Comparison of ENCODE assay signal across 8 cellular contexts in the genomic region with DNA sequence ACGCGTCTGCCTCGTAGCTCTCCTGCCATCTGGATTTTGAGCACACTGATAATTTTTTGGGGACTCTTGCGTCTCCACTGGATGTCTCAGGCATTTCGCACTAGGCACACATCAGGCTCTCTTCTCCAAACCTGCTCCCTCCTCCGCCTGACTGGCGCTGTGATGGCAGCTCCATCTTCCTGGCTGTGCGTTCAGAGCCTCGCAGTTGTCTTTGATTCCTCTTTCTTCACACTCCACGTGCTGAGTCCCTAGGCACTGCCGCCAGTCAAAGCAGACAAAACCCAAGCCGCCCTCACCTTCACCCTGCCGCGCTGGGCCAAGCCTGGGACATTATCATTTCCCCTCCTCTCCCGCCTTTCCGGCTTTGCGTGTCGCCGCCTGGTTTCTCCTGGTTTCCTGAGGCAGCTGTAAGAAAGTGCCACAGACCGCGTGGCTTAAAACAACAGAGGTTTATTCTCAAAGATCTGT. TPM values are rescaled to one million over a fixed set of nuclear protein-coding genes. Genes with fewer than 3 reads are reported as not detected.
A peak's percentile ranks its signal among the peaks of the same experiment; 100 is the strongest.
DNase-seq lines count a peak whose midpoint lies in the region; ATAC-seq, FAIRE-seq and TF ChIP-seq lines count a peak whose summit lies in the region.

No MANE protein-coding gene starts in this region.

- H3K4me3 ChIP-seq in AG04450 (ENCODE audit: low read depth, low read length): peak overlapping the region; percentile 98
- peak overlapping the region; percentile 94 to 99 (median 96) for H3K4me3 ChIP-seq in esophagus muscularis mucosa
- H3K4me3 ChIP-seq in urinary bladder (ENCODE audit: low read depth, low read length): peak overlapping the region; percentile 96

- no peak for TF ChIP-seq CTCF in AG04450 (IDR thresholded peaks at IDR 0.05; ENCODE audit: low read depth, low read length)
- TF ChIP-seq CTCF in esophagus muscularis mucosa (IDR thresholded peaks at IDR 0.05): no peak
- TF ChIP-seq CTCF in natural killer cell (IDR thresholded peaks at IDR 0.05): no peak

- no peaks in the 10 kb centered on the region for H3K9me3 Mint-ChIP-seq in natural killer cell

- intact Hi-C loops in esophagus muscularis mucosa (cut with DNase I) (no loop called here), natural killer cell (cut with micrococcal nuclease) (no loop called here)

- no peak for TF ChIP-seq EP300 in esophagus muscularis mucosa (IDR thresholded peaks at IDR 0.05)

- no peaks in the 10 kb centered on the region for H3K9me3 ChIP-seq in AG04450 (ENCODE audit: control insufficient read depth, insufficient read depth, low read length)
- H3K9me3 ChIP-seq in esophagus muscularis mucosa: no peaks in the 10 kb centered on the region

- H3K4me1 ChIP-seq in esophagus muscularis mucosa: peaks cover 30 to 54% (median 51%) of the 10 kb centered on the region in 4 donors
- H3K4me1 ChIP-seq in urinary bladder (ENCODE audit: insufficient read depth): peaks cover 1% of the 10 kb centered on the region

- FAIRE-seq in GM12891 (lab: Jason Lieb, UNC): peak; percentile 79

- POLR2A ChIA-PET in AG04450 (lab: Yijun Ruan, JAX): interaction anchor here (1.8 to 2.3 kb wide), 2 partner anchors 12 to 102 kb away, joined by 5 to 13 read pairs; partner anchors contain the start of gene TUBB2A

- H3K36me3 ChIP-seq in esophagus muscularis mucosa (peaks cover 11 to 15% (median 12%) of the 10 kb centered on the region in 4 donors), urinary bladder (ENCODE audit: insufficient read depth) (no peaks in the 10 kb centered on the region)

- ATAC-seq in HG02759 (IDR thresholded peaks at IDR 0.05; ENCODE audit: unreplicated experiment): peak; percentile 31
- ATAC-seq in natural killer cell: peak in 2 of 3 donors; percentile 2 to 32

- CTCF ChIA-PET in AG04450 (lab: Charles Lee): interaction anchor here (0.5 to 3.6 kb wide), 2 partner anchors 9 to 739 kb away, joined by 6 to 19 read pairs; no protein-coding TSS in a partner anchor

- H3K4me1 Mint-ChIP-seq in natural killer cell: peaks cover 31 to 43% of the 10 kb centered on the region in 2 donors

- H3K27ac ChIP-seq in AG04450 (ENCODE audit: low read depth, low read length) (peak overlapping the region; percentile 47), esophagus muscularis mucosa (replicated peaks in 1 of 4) (peak overlapping the region; percentile 78 to 85 (median 82)), urinary bladder (ENCODE audit: low read depth) (no peak overlapping the region)

- peak overlapping the region; percentile 99 for H3K4me3 Mint-ChIP-seq in natural killer cell

- TF ChIP-seq POLR2A in GM12891 (IDR thresholded peaks at IDR 0.05; ENCODE audit: low read depth, low read length) (no peak), esophagus muscularis mucosa (IDR thresholded peaks at IDR 0.05; ENCODE audit: low read depth) (no peak)

- peaks cover 10 to 12% of the 10 kb centered on the region in 2 donors for H3K27me3 Mint-ChIP-seq in natural killer cell (ENCODE audit: low read depth in 2 of 2)

- H3K27ac Mint-ChIP-seq in natural killer cell: peak overlapping the region; percentile 91

- H3K27me3 ChIP-seq in AG04450 (ENCODE audit: control insufficient read depth, insufficient read depth, low read length): peaks cover 15% of the 10 kb centered on the region
- H3K27me3 ChIP-seq in esophagus muscularis mucosa: no peaks in the 10 kb centered on the region

- DNase-seq in AG04450 (ENCODE audit: low read depth, low spot score) (no peak), GM12891 (ENCODE audit: insufficient read length, low spot score) (no peak), NCI-H1105 treated with DMSO at 0.1 percent for 48 hours (lab: John Stamatoyannopoulos, UW) (peak; percentile 29), esophagus muscularis mucosa (ENCODE audit: extremely low spot score) (no peak), natural killer cell (peak; percentile 23)
- peak; percentile 13 for DNase-seq in activated CD4-positive, alpha-beta T cell treated with anti-CD3 and anti-CD28 coated beads, Interleukin-2, amount 50 U/mL, for 1 hour

- no peaks in the 10 kb centered on the region for H3K36me3 Mint-ChIP-seq in natural killer cell

- WGBS in esophagus muscularis mucosa: 0% methylated on average over 21 of the region's 21 CpGs
- 1% methylated on average over 21 of the region's 21 CpGs for WGBS in urinary bladder

TF ChIP-seq in GM12891, 5 proteins besides CTCF, POLR2A, EP300 and RAD21:
- TF ChIP-seq SPI1 (IDR thresholded peaks at IDR 0.05; ENCODE audit: low read depth, low read length): no peak
- no peak for TF ChIP-seq POU2F2 (IDR thresholded peaks at IDR 0.05; ENCODE audit: low read depth, low read length)
- TF ChIP-seq POLR2AphosphoS5 (IDR thresholded peaks at IDR 0.05; ENCODE audit: low read depth, low read length): no peak
- TF ChIP-seq TAF1 (IDR thresholded peaks at IDR 0.05; ENCODE audit: low read depth, low read length): no peak
- no peak for TF ChIP-seq PAX5 (IDR thresholded peaks at IDR 0.05; ENCODE audit: insufficient read depth, low read length, severe bottlenecking)

RNA-seq across cellular contexts. Expression of gene PSMG4, which starts 0.8 kb away (rescaled TPM):
- polyA plus RNA-seq in AG04450 (2011; rRNA removed): 15.3 and 15.8 TPM in 2 replicates
- polyA minus RNA-seq in AG04450 (2011; rRNA and poly(A)+ RNA removed): 9.1 and 11.5 TPM in 2 replicates
- 36.3 TPM for polyA plus RNA-seq in GM12891 (2012; ENCODE audit: low read depth, missing spikeins)
- 10 to 100 TPM; 21.4 to 28.6 (median 25.7) TPM for total RNA-seq in esophagus muscularis mucosa
- total RNA-seq in natural killer cell: 10 to 100 TPM in 2 of 3 donors, 1 to 10 TPM in 1; 8.3 to 15.3 (median 11.3) TPM
- 19.8 TPM for total RNA-seq in urinary bladder
- 29.5 TPM for polyA plus RNA-seq in urinary bladder

RNA-seq across cellular contexts. Expression of gene TUBB2B, which starts 32.1 kb away (rescaled TPM):
- polyA plus RNA-seq in AG04450 (2011; rRNA removed): 4.7 and 6.1 TPM in 2 replicates
- polyA minus RNA-seq in AG04450 (2011; rRNA and poly(A)+ RNA removed): 4.6 and 10.3 TPM in 2 replicates
- polyA plus RNA-seq in GM12891 (2012; ENCODE audit: low read depth, missing spikeins): 33.4 TPM
- total RNA-seq in esophagus muscularis mucosa: 10 to 100 TPM; 12.0 to 35.8 (median 20.9) TPM
- under 1 TPM in 2 of 3 donors, not detected in 1; 0.66 to 0.75 TPM for total RNA-seq in natural killer cell
- 55.6 TPM for total RNA-seq in urinary bladder
- 22.4 TPM for polyA plus RNA-seq in urinary bladder

Comparison
In these comparisons a context has a peak if more than half of its experiments do, and no peak if none do; other contexts are left out.
1. DNase-seq: peak in NCI-H1105 treated with DMSO at 0.1 percent for 48 hours (single experiment), activated CD4-positive, alpha-beta T cell treated with anti-CD3 and anti-CD28 coated beads, Interleukin-2, amount 50 U/mL, for 1 hour (single experiment) and natural killer cell (single experiment); none in AG04450 (single experiment), GM12891 (single experiment) and esophagus muscularis mucosa (single experiment).
2. RNA of gene TUBB2B, which starts 32.1 kb away (total RNA-seq): 55.6 TPM in urinary bladder (single experiment) and 12.0 to 35.8 TPM in esophagus muscularis mucosa; 0.66 to 0.75 TPM in natural killer cell; every median in the first group is over 4 times any median in the second.
3. Peak in every context shown above with its lines, with median percentiles within 50 percentile points of each other: H3K4me3 ChIP-seq.